17 cellular contexts compared by ENCODE assay signal in the genomic region with DNA sequence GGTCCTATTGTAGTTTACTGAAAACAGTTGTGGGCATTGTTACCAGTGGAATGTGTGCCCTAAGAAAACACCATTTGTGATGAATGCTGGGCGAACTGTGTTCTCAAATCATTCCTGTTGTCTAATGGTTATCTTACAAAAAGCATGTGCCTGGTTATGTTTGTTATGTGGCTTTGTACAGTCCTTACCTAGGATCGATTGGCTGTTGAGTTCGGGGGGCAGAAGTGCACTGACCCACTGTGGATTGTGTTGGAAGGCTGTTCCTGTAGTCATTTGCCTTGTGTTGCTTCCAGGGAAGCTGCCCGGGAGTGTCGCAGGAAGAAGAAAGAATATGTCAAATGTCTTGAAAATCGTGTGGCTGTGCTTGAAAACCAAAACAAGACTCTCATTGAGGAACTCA.
DNase-seq lines count a peak whose midpoint lies in the region; ATAC-seq and TF ChIP-seq lines count a peak whose summit lies in the region.
"Had no signal": no experiment of that assay in that cellular context is flagged by ENCODE, and none has a peak within 500 bp of the region (broad histone marks: within the 10 kb centered on the region; RNA-seq: fewer than 3 reads in every experiment).

No MANE protein-coding gene starts in this region.

- no peaks in the 10 kb centered on the region for H3K9me3 ChIP-seq in endodermal cell (ENCODE audit: control insufficient read depth, low read length)
- H3K9me3 ChIP-seq: left lung had no signal

- H3K27me3 ChIP-seq in endodermal cell (ENCODE audit: control insufficient read depth, insufficient read depth, low read length, poor library complexity, severe bottlenecking) (no peaks in the 10 kb centered on the region), brain microvascular endothelial cell (replicated peaks) (no peaks in the 10 kb centered on the region)
- H3K27me3 ChIP-seq: left lung had no signal

- no peak overlapping the region for H3K4me3 Mint-ChIP-seq in stimulated activated naive CD8-positive, alpha-beta T cell treated with anti-CD3 and anti-CD28 coated beads, Interleukin-15, Interleukin-2, amounts not matched to agents 100 ng/mL and 50 ng/mL, for 24 hours
- no peak overlapping the region for H3K4me3 Mint-ChIP-seq in stimulated activated naive CD8-positive, alpha-beta T cell treated with anti-CD3 and anti-CD28 coated beads, Interleukin-15, amount 100 ng/mL, for 72 hours
- H3K4me3 Mint-ChIP-seq in endodermal cell = no peak overlapping the region
- no peak overlapping the region for H3K4me3 Mint-ChIP-seq in naive thymus-derived CD8-positive, alpha-beta T cell

- peaks cover 40% of the 10 kb centered on the region for H3K4me1 Mint-ChIP-seq in stimulated activated naive CD8-positive, alpha-beta T cell treated with anti-CD3 and anti-CD28 coated beads, Interleukin-15, Interleukin-2, amounts not matched to agents 100 ng/mL and 50 ng/mL, for 24 hours (ENCODE audit: low read depth)
- peaks cover 61% of the 10 kb centered on the region for H3K4me1 Mint-ChIP-seq in stimulated activated naive CD8-positive, alpha-beta T cell treated with anti-CD3 and anti-CD28 coated beads, Interleukin-15, amount 100 ng/mL, for 72 hours
- peaks cover 41% of the 10 kb centered on the region for H3K4me1 Mint-ChIP-seq in endodermal cell
- peaks cover 0 to 21% (median 0%) of the 10 kb centered on the region in 4 donors for H3K4me1 Mint-ChIP-seq in naive thymus-derived CD8-positive, alpha-beta T cell

- H3K4me3 ChIP-seq in endodermal cell (ENCODE audit: low read length) (no peak overlapping the region), brain microvascular endothelial cell (ENCODE audit: low read depth, low read length) (no peak overlapping the region)
- H3K4me3 ChIP-seq: left lung, SK-N-MC had no signal

- DNase-seq in stimulated activated naive CD8-positive, alpha-beta T cell treated with anti-CD3 and anti-CD28 coated beads, Interleukin-15, amount 100 ng/mL, for 72 hours = no peak
- peak; percentile 49 for DNase-seq in endodermal cell
- DNase-seq in naive thymus-derived CD8-positive, alpha-beta T cell = no peak
- no peak for DNase-seq in brain microvascular endothelial cell
- DNase-seq in GOT3 (lab: John Stamatoyannopoulos, UW) = no peak
- DNase-seq: effector memory CD4-positive, alpha-beta T cell; KBM-7; left lung; NCI-H2107; NCI-H526 treated with DMSO at 0.1 percent for 48 hours; occipital lobe; PC-3; stimulated activated CD4-positive, alpha-beta T cell treated with anti-CD3 and anti-CD28 coated beads, Interleukin-4, amount 100 ng/mL, for 4 hours had no signal

- POLR2A ChIA-PET in naive thymus-derived CD8-positive, alpha-beta T cell (lab: Charles Lee) = no interaction called here

- no peaks in the 10 kb centered on the region for H3K9me3 Mint-ChIP-seq in stimulated activated naive CD8-positive, alpha-beta T cell treated with anti-CD3 and anti-CD28 coated beads, Interleukin-15, Interleukin-2, amounts not matched to agents 100 ng/mL and 50 ng/mL, for 24 hours
- no peaks in the 10 kb centered on the region for H3K9me3 Mint-ChIP-seq in stimulated activated naive CD8-positive, alpha-beta T cell treated with anti-CD3 and anti-CD28 coated beads, Interleukin-15, amount 100 ng/mL, for 72 hours
- H3K9me3 Mint-ChIP-seq in endodermal cell = no peaks in the 10 kb centered on the region
- H3K9me3 Mint-ChIP-seq in naive thymus-derived CD8-positive, alpha-beta T cell = no peaks in the 10 kb centered on the region

- 75 to 85% methylated on average over 4 to 6 of the region's 6 CpGs for WGBS in endodermal cell (ENCODE audit: insufficient coverage in 1 of 2, insufficient read length in 1 of 2), 2 experiments

- peak overlapping the region; percentile 28 for H3K27ac Mint-ChIP-seq in stimulated activated naive CD8-positive, alpha-beta T cell treated with anti-CD3 and anti-CD28 coated beads, Interleukin-15, Interleukin-2, amounts not matched to agents 100 ng/mL and 50 ng/mL, for 24 hours
- peak overlapping the region in 1 of 2 donors; percentile 9 for H3K27ac Mint-ChIP-seq in stimulated activated naive CD8-positive, alpha-beta T cell treated with anti-CD3 and anti-CD28 coated beads, Interleukin-15, amount 100 ng/mL, for 72 hours
- H3K27ac Mint-ChIP-seq in endodermal cell = peak overlapping the region; percentile 72
- H3K27ac Mint-ChIP-seq in naive thymus-derived CD8-positive, alpha-beta T cell = peak overlapping the region in 6 of 10 donors; percentile 19 to 87 (median 34)

- no peak overlapping the region for H3K9ac ChIP-seq in endodermal cell (ENCODE audit: extremely low read depth, low read length, poor library complexity, severe bottlenecking)

- no peaks in the 10 kb centered on the region for H3K27me3 Mint-ChIP-seq in stimulated activated naive CD8-positive, alpha-beta T cell treated with anti-CD3 and anti-CD28 coated beads, Interleukin-15, Interleukin-2, amounts not matched to agents 100 ng/mL and 50 ng/mL, for 24 hours
- no peaks in the 10 kb centered on the region for H3K27me3 Mint-ChIP-seq in stimulated activated naive CD8-positive, alpha-beta T cell treated with anti-CD3 and anti-CD28 coated beads, Interleukin-15, amount 100 ng/mL, for 72 hours
- no peaks in the 10 kb centered on the region for H3K27me3 Mint-ChIP-seq in endodermal cell (ENCODE audit: insufficient read depth)
- H3K27me3 Mint-ChIP-seq in naive thymus-derived CD8-positive, alpha-beta T cell = no peaks in the 10 kb centered on the region

- H3K36me3 ChIP-seq in endodermal cell (ENCODE audit: control insufficient read depth, insufficient read depth, low read length) = no peaks in the 10 kb centered on the region
- H3K36me3 ChIP-seq in brain microvascular endothelial cell (replicated peaks) = no peaks in the 10 kb centered on the region

- in situ Hi-C loops in brain microvascular endothelial cell (cut with HindIII; ENCODE audit: low pct_ligation_motif_present, low sequenced_read_pairs) = no loop called here

- H3K27ac ChIP-seq in endodermal cell (ENCODE audit: low read depth, low read length) = no peak overlapping the region
- no peak overlapping the region for H3K27ac ChIP-seq in brain microvascular endothelial cell
- H3K27ac ChIP-seq: SK-N-MC had no signal

- H3K4me1 ChIP-seq in endodermal cell (ENCODE audit: control insufficient read depth, insufficient read depth, low read length) = no peaks in the 10 kb centered on the region

- TF ChIP-seq CTCF in endodermal cell (conservative IDR thresholded peaks at IDR 0.05) (no peak), brain microvascular endothelial cell (IDR thresholded peaks at IDR 0.05; ENCODE audit: low read depth, low read length, missing control alignments) (no peak)

- ATAC-seq in stimulated activated naive CD8-positive, alpha-beta T cell treated with anti-CD3 and anti-CD28 coated beads, Interleukin-15, amount 100 ng/mL, for 72 hours = no peak
- no peak for ATAC-seq in naive thymus-derived CD8-positive, alpha-beta T cell
- no peak for ATAC-seq in GM19455 (IDR thresholded peaks at IDR 0.05; ENCODE audit: unreplicated experiment)
- no peak for ATAC-seq in HG02623 (IDR thresholded peaks at IDR 0.05; ENCODE audit: unreplicated experiment)
- ATAC-seq: left lung, PC-3 had no signal

- H3K36me3 Mint-ChIP-seq in stimulated activated naive CD8-positive, alpha-beta T cell treated with anti-CD3 and anti-CD28 coated beads, Interleukin-15, Interleukin-2, amounts not matched to agents 100 ng/mL and 50 ng/mL, for 24 hours (ENCODE audit: low read depth) = peaks cover 58% of the 10 kb centered on the region
- H3K36me3 Mint-ChIP-seq in endodermal cell (ENCODE audit: low read depth) = peaks cover 8% of the 10 kb centered on the region
- peaks cover 0 to 26% (median 3%) of the 10 kb centered on the region in 3 donors for H3K36me3 Mint-ChIP-seq in naive thymus-derived CD8-positive, alpha-beta T cell
